27 cellular contexts compared by ENCODE assay signal in the genomic region with DNA sequence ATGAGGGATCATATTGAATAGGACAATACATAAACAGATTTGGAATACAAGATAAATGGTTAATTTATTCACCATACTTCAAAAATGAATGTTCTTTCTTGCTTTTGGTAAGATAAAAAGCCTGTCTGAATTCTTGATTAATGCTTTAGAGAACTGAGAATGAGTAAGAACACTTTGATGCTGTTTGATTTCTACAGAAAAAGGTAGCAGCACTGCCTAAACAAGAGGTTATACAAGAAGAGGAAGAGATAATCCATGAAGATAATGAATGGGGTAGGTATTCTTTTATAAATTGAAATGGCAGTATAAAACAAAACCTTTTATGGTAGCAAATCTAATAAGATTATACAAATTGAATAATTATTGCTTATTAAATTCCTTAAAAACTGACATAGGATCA.
"Had no signal": no experiment of that assay in that cellular context is flagged by ENCODE, and none has a peak within 500 bp of the region (broad histone marks: within the 10 kb centered on the region; RNA-seq: fewer than 3 reads in every experiment).

No MANE protein-coding gene starts in this region.

- H3K27me3 ChIP-seq: esophagus muscularis mucosa, foreskin keratinocyte, gastroesophageal sphincter, heart left ventricle, hepatocyte, right atrium auricular region, testis, tibial artery had no signal

- H3K4me3 ChIP-seq: coronary artery, esophagus muscularis mucosa, gastroesophageal sphincter, heart left ventricle, hepatocyte, lung, prostate gland, right atrium auricular region, testis, tibial artery had no signal

- ATAC-seq: foreskin keratinocyte; gastroesophageal sphincter; heart left ventricle; left lobe of liver; naive thymus-derived CD8-positive, alpha-beta T cell; sciatic nerve had no signal

- H3K4me3 Mint-ChIP-seq: naive thymus-derived CD8-positive, alpha-beta T cell; nephron progenitor cell; type B pancreatic cell had no signal

- H3K27ac ChIP-seq: coronary artery, esophagus muscularis mucosa, foreskin keratinocyte, gastroesophageal sphincter, heart left ventricle, hepatocyte, prostate gland, right atrium auricular region, testis, tibial artery had no signal

- H3K4me1 ChIP-seq: foreskin keratinocyte, gastroesophageal sphincter, heart left ventricle, prostate gland, right atrium auricular region, testis, tibial artery had no signal

- H3K27ac Mint-ChIP-seq: nephron progenitor cell, type B pancreatic cell had no signal

- H3K9me3 Mint-ChIP-seq: naive thymus-derived CD8-positive, alpha-beta T cell; nephron progenitor cell; type B pancreatic cell had no signal

- H3K27me3 Mint-ChIP-seq: naive thymus-derived CD8-positive, alpha-beta T cell; type B pancreatic cell had no signal

- H3K4me1 Mint-ChIP-seq: naive thymus-derived CD8-positive, alpha-beta T cell; nephron progenitor cell had no signal

- FAIRE-seq: endothelial cell of umbilical vein, kidney had no signal

- H3K9me3 ChIP-seq: esophagus muscularis mucosa, gastroesophageal sphincter, heart left ventricle, prostate gland, right atrium auricular region, testis, tibial artery had no signal

- DNase-seq: dermis blood vessel endothelial cell; effector memory CD4-positive, alpha-beta T cell; foreskin keratinocyte; heart left ventricle; kidney; mesenchymal stem cell; midbrain; naive thymus-derived CD8-positive, alpha-beta T cell; nephron progenitor cell; nucleus accumbens; stimulated activated CD4-positive, alpha-beta T cell treated with anti-CD3 and anti-CD28 coated beads, Interleukin-2, amount 100 ng/mL, for 24 hours; stimulated activated CD4-positive, alpha-beta T cell treated with anti-CD3 and anti-CD28 coated beads, Interleukin-4, amount 100 ng/mL, for 4 hours; stimulated activated naive CD4-positive, alpha-beta T cell; substantia nigra; testis; tibial artery had no signal
